9 cellular contexts compared by ENCODE assay signal in genomic region chr2:45778720-45779171, GRCh38.
DNase-seq lines count a peak whose midpoint lies in the region; ATAC-seq, FAIRE-seq and TF ChIP-seq lines count a peak whose summit lies in the region.
"Had no signal": no experiment of that assay in that cellular context is flagged by ENCODE, and none has a peak within 500 bp of the region (broad histone marks: within the 10 kb centered on the region; RNA-seq: fewer than 3 reads in every experiment).

No MANE protein-coding gene starts in this region.

- peak; percentile 81 for DNase-seq in DMS 273 (lab: John Stamatoyannopoulos, UW; ENCODE audit: unreplicated experiment)
- no peak for DNase-seq in DMS 273 treated with DMSO at 0.1 percent for 48 hours (lab: John Stamatoyannopoulos, UW)
- peak; percentile 72 for DNase-seq in LoVo (ENCODE audit: low spot score)
- DNase-seq in UCSD-AML1 (lab: John Stamatoyannopoulos, UW; ENCODE audit: unreplicated experiment) = peak; percentile 28
- peak; percentile 83 to 89 (median 88) for DNase-seq in body of pancreas
- peak; percentile 11 for DNase-seq in keratinocyte (ENCODE audit: low read depth, low spot score)
- DNase-seq in stimulated activated CD4-positive, alpha-beta T cell treated with anti-CD3 and anti-CD28 coated beads, Interleukin-4, amount 100 ng/mL, for 48 hours (ENCODE audit: low read depth in 2 of 2) = peak; percentile 46 to 58
- DNase-seq in DMS153 treated with DMSO at 0.1 percent for 48 hours (lab: John Stamatoyannopoulos, UW; ENCODE audit: unreplicated experiment) = no peak

- 21 to 31% methylated on average over 11 of the region's 11 CpGs for WGBS in body of pancreas, 2 donors

- no peak overlapping the region for H2AFZ ChIP-seq in keratinocyte (ENCODE audit: control insufficient read depth, low read length)

- no peaks in the 10 kb centered on the region for H3K36me3 ChIP-seq in body of pancreas (replicated peaks in 1 of 2; ENCODE audit: insufficient read depth in 1 of 2, low read depth in 2 of 2)
- no peaks in the 10 kb centered on the region for H3K36me3 ChIP-seq in keratinocyte (ENCODE audit: control insufficient read depth in 2 of 2, extremely low read depth in 1 of 2, insufficient read depth in 2 of 2, low read length in 2 of 2)

- dilution Hi-C loops in keratinocyte (cut with MboI; ENCODE audit: extremely low pct_ligation_motif_present, low sequenced_read_pairs) = no loop called here

- intact Hi-C loops in body of pancreas (cut with DNase I) = loop anchor here (5.0 to 10.0 kb wide), 2 partner anchors 136 to 156 kb away; no protein-coding TSS in a partner anchor

- no peaks in the 10 kb centered on the region for H3K27me3 ChIP-seq in body of pancreas
- no peaks in the 10 kb centered on the region for H3K27me3 ChIP-seq in keratinocyte (ENCODE audit: control insufficient read depth, extremely low read depth, insufficient read depth, low read length)

- H3K4me1 ChIP-seq in body of pancreas (peaks cover 6% of the 10 kb centered on the region), keratinocyte (ENCODE audit: control insufficient read depth, extremely low read depth, insufficient read depth, low read length) (no peaks in the 10 kb centered on the region)

- H3K9me3 ChIP-seq in body of pancreas (no peaks in the 10 kb centered on the region), keratinocyte (ENCODE audit: control insufficient read depth, low read depth, low read length) (no peaks in the 10 kb centered on the region)

- H4K20me1 ChIP-seq in keratinocyte (ENCODE audit: control insufficient read depth, extremely low read depth, insufficient read depth, low read length) = no peaks in the 10 kb centered on the region

- TF ChIP-seq CTCF in body of pancreas (IDR thresholded peaks at IDR 0.05) (peak; percentile 46 to 89 (median 80)), keratinocyte (optimal IDR thresholded peaks at IDR 0.05 in 1 of 3, IDR thresholded peaks at IDR 0.05 in 1 of 3, conservative IDR thresholded peaks at IDR 0.05 in 1 of 3; ENCODE audit: extremely low read depth in 1 of 3, insufficient read depth in 2 of 3, low read length in 3 of 3) (peak; percentile 75 to 78 (median 77))

- TF ChIP-seq POLR2A in body of pancreas (IDR thresholded peaks at IDR 0.05) = no peak

- H3K27ac ChIP-seq in body of pancreas (peak overlapping the region in 2 of 4 donors; percentile 12 to 20), keratinocyte (ENCODE audit: control insufficient read depth, insufficient read depth, low read length) (no peak overlapping the region)

- H3K9ac ChIP-seq in keratinocyte (ENCODE audit: control insufficient read depth, extremely low read depth, insufficient read depth, low read length) = no peak overlapping the region

- FAIRE-seq in keratinocyte (lab: Jason Lieb, UNC) = peak; percentile 53
- FAIRE-seq: A204.1 had no signal

- no peak overlapping the region for H3K4me2 ChIP-seq in keratinocyte (ENCODE audit: control insufficient read depth, extremely low read depth, insufficient read depth, low read depth, low read length)

- no peaks in the 10 kb centered on the region for H3K79me2 ChIP-seq in keratinocyte (ENCODE audit: control insufficient read depth, insufficient read depth, low read length)

- H3K9me1 ChIP-seq in keratinocyte (ENCODE audit: control insufficient read depth, extremely low read depth, insufficient read depth, low read length) = no peaks in the 10 kb centered on the region

- ATAC-seq in body of pancreas = peak; percentile 92

- H3K4me3 ChIP-seq in body of pancreas (no peak overlapping the region), keratinocyte (ENCODE audit: control insufficient read depth in 2 of 3, extremely low read depth in 1 of 3, insufficient read depth in 2 of 3, low read depth in 1 of 3, low read length in 3 of 3) (no peak overlapping the region)

Comparison
In these comparisons a context has a peak if more than half of its experiments do, and no peak if none do; other contexts are left out.
1. DNase-seq: peak in DMS 273 (single experiment), LoVo (single experiment), UCSD-AML1 (single experiment), body of pancreas (4 of 4), keratinocyte (single experiment) and stimulated activated CD4-positive, alpha-beta T cell treated with anti-CD3 and anti-CD28 coated beads, Interleukin-4, amount 100 ng/mL, for 48 hours (2 of 2); none in DMS 273 treated with DMSO at 0.1 percent for 48 hours (single experiment) and DMS153 treated with DMSO at 0.1 percent for 48 hours (single experiment).